1 cellular context compared by ENCODE assay signal in genomic region chr10:33115720-33116119, GRCh38.
TF ChIP-seq lines count a peak whose summit lies in the region.

No MANE protein-coding gene starts in this region.

TF ChIP-seq in H1, 55 proteins besides CTCF, POLR2A, EP300 and RAD21:
- no peak for TF ChIP-seq SUZ12 (IDR thresholded peaks at IDR 0.05; ENCODE audit: low read length)
- no peak for TF ChIP-seq BACH1 (IDR thresholded peaks at IDR 0.05; ENCODE audit: low read length)
- TF ChIP-seq SRF (IDR thresholded peaks at IDR 0.05; ENCODE audit: low read depth, low read length): no peak
- TF ChIP-seq ZNF274 (IDR thresholded peaks at IDR 0.05; ENCODE audit: borderline replicate concordance, extremely low read depth, low read length): no peak
- TF ChIP-seq MAX (IDR thresholded peaks at IDR 0.05): no peak
- no peak for TF ChIP-seq SP2 (IDR thresholded peaks at IDR 0.05; ENCODE audit: low read length)
- TF ChIP-seq NRF1 (IDR thresholded peaks at IDR 0.05; ENCODE audit: low read depth, low read length): no peak
